ENCODE assay signal across 13 cellular contexts in the genomic region with DNA sequence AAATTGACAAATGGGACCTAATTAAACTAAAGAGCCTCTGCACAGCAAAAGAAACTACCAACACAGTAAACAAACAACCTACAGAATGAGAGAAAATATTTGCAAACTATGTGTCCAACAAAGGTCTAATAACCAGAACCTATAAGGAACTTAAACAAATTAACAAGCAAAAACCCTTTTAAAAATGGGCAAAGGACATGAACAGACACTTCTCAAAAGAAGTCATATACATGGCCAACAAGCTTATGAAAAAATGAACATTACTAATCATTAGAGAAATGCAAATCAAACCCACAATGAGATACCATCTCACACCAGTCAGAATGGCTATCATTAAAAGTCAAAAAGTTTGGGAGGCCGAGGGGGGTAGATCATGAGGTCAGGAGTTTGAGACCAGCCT. TPM values are rescaled to one million over a fixed set of nuclear protein-coding genes. Genes with fewer than 3 reads are reported as not detected.
"Had no signal": no experiment of that assay in that cellular context is flagged by ENCODE, and none has a peak within 500 bp of the region (broad histone marks: within the 10 kb centered on the region; RNA-seq: fewer than 3 reads in every experiment).

No MANE protein-coding gene starts in this region.

RNA-seq across cellular contexts. Expression of gene TMEM176B, which starts 26.0 kb away (rescaled TPM):
- total RNA-seq: activated CD4-positive, alpha-beta memory T cell treated with anti-CD3 and anti-CD28 coated beads for 36 hours; activated CD4-positive, alpha-beta memory T cell treated with anti-CD3 and anti-CD28 coated beads, Interleukin-2, amount 10 ng/mL, durations not matched to agents 7 days and 5 days; activated CD4-positive, alpha-beta T cell treated with anti-CD3 and anti-CD28 coated beads for 36 hours; activated CD4-positive, alpha-beta T cell treated with anti-CD3 and anti-CD28 coated beads, Interleukin-2, amount 10 ng/mL, durations not matched to agents 7 days and 5 days; activated CD8-positive, alpha-beta memory T cell treated with anti-CD3 and anti-CD28 coated beads for 36 hours; activated CD8-positive, alpha-beta memory T cell treated with anti-CD3 and anti-CD28 coated beads, Interleukin-2, amount 10 ng/mL, durations not matched to agents 7 days and 5 days; activated CD8-positive, alpha-beta T cell treated with anti-CD3 and anti-CD28 coated beads for 36 hours; activated CD8-positive, alpha-beta T cell treated with anti-CD3 and anti-CD28 coated beads, Interleukin-2, amount 10 ng/mL, durations not matched to agents 7 days and 5 days; T-helper 1 cell treated with Interleukin-12 subunit alpha and Interleukin-12 subunit beta and Interleukin-4 antibody, amounts not matched to agents 30 ng/mL and 1 ng/mL, for 36 hours; T-helper 17 cell; T-helper 2 cell treated with Interferon-gamma antibody and Interleukin-4, amounts not matched to agents 100 ng/mL and 5 ng/mL, for 36 hours had no signal

RNA-seq across cellular contexts. Expression of gene TMEM176A, which starts 26.4 kb away (rescaled TPM):
- total RNA-seq: activated B cell treated with CpG ODN at 0.5 μM for 24 hours; activated CD4-positive, alpha-beta memory T cell treated with anti-CD3 and anti-CD28 coated beads for 36 hours; activated CD4-positive, alpha-beta memory T cell treated with anti-CD3 and anti-CD28 coated beads, Interleukin-2, amount 10 ng/mL, durations not matched to agents 7 days and 5 days; activated CD4-positive, alpha-beta T cell treated with anti-CD3 and anti-CD28 coated beads for 36 hours; activated CD4-positive, alpha-beta T cell treated with anti-CD3 and anti-CD28 coated beads, Interleukin-2, amount 10 ng/mL, durations not matched to agents 7 days and 5 days; activated CD8-positive, alpha-beta memory T cell treated with anti-CD3 and anti-CD28 coated beads for 36 hours; activated CD8-positive, alpha-beta memory T cell treated with anti-CD3 and anti-CD28 coated beads, Interleukin-2, amount 10 ng/mL, durations not matched to agents 7 days and 5 days; activated CD8-positive, alpha-beta T cell treated with anti-CD3 and anti-CD28 coated beads for 36 hours; activated CD8-positive, alpha-beta T cell treated with anti-CD3 and anti-CD28 coated beads, Interleukin-2, amount 10 ng/mL, durations not matched to agents 7 days and 5 days; T-helper 1 cell treated with Interleukin-12 subunit alpha and Interleukin-12 subunit beta and Interleukin-4 antibody, amounts not matched to agents 30 ng/mL and 1 ng/mL, for 36 hours; T-helper 2 cell treated with Interferon-gamma antibody and Interleukin-4, amounts not matched to agents 100 ng/mL and 5 ng/mL, for 36 hours had no signal

RNA-seq across cellular contexts. Expression of gene GIMAP1, which starts 57.7 kb away (rescaled TPM):
- total RNA-seq: WTC11 had no signal
